Comparison of ENCODE assay signal across 23 cellular contexts in the genomic region with DNA sequence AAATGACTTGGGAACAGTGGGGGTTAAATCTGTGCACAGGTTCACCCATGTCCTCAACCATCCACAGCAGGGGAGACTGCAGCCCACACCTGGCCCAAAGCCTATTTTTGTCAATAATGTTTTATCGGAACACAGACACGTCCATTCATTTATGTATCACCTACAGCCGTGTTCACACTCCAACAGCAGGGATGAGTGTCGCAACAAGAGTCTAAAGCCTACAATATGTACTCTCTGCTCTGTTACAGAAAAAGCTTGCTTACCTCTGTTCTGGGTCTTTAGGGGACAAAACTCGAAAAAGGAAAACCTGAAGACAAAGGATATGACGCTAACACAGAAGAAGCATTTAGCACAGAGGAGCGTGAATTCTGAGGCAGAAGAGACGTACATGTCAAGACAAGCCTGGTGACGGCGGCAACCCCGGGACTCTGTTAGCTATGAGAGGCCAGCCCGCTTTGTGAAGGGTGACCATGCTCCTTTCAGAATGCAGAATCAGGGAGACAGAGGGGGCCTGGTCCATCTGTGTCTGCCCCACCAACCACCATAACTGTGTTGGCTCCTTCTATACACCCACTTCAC. TPM values are rescaled to one million over a fixed set of nuclear protein-coding genes. Genes with fewer than 3 reads are reported as not detected.
DNase-seq lines count a peak whose midpoint lies in the region; ATAC-seq and TF ChIP-seq lines count a peak whose summit lies in the region.
"Had no signal": no experiment of that assay in that cellular context is flagged by ENCODE, and none has a peak within 500 bp of the region (broad histone marks: within the 10 kb centered on the region; RNA-seq: fewer than 3 reads in every experiment).

No MANE protein-coding gene starts in this region.

- H3K9me3 Mint-ChIP-seq in activated CD8-positive, alpha-beta T cell treated with anti-CD3 and anti-CD28 coated beads for 36 hours, result peaks cover 5% of the 10 kb centered on the region
- H3K9me3 Mint-ChIP-seq in activated CD8-positive, alpha-beta T cell treated with anti-CD3 and anti-CD28 coated beads, Interleukin-2, amount 10 ng/mL, durations not matched to agents 7 days and 5 days (ENCODE audit: insufficient read depth), result peaks cover 6% of the 10 kb centered on the region
- H3K9me3 Mint-ChIP-seq: activated B cell treated with CpG ODN at 0.5 μM for 24 hours; central memory CD8-positive, alpha-beta T cell had no signal

- CTCF ChIA-PET in activated CD8-positive, alpha-beta T cell treated with anti-CD3 and anti-CD28 coated beads for 36 hours (lab: Charles Lee), result no interaction called here
- CTCF ChIA-PET in activated CD8-positive, alpha-beta T cell treated with anti-CD3 and anti-CD28 coated beads, Interleukin-2, amount 10 ng/mL, durations not matched to agents 7 days and 5 days (lab: Charles Lee), result no interaction called here

- H3K4me1 ChIP-seq in mesodermal cell (ENCODE audit: control insufficient read depth, insufficient read depth, low read length, poor library complexity, severe bottlenecking), result peaks cover 18% of the 10 kb centered on the region
- H3K4me1 ChIP-seq: psoas muscle had no signal

- peaks cover 8% of the 10 kb centered on the region for H3K9me3 ChIP-seq in mesodermal cell (ENCODE audit: control insufficient read depth, low read length)
- H3K9me3 ChIP-seq: psoas muscle had no signal

- DNase-seq in activated CD8-positive, alpha-beta T cell treated with anti-CD3 and anti-CD28 coated beads for 36 hours, result no peak
- DNase-seq in activated CD8-positive, alpha-beta T cell treated with anti-CD3 and anti-CD28 coated beads, Interleukin-2, amount 10 ng/mL, durations not matched to agents 7 days and 5 days, result no peak
- DNase-seq in brain microvascular endothelial cell, result no peak
- DNase-seq in activated T-cell treated with anti-CD3 and anti-CD28 coated beads, Interleukin-2, amount 50 U/mL, for 48 hours, result no peak
- DNase-seq in middle frontal gyrus (ENCODE audit: extremely low spot score, low spot score), result no peak
- no peak for DNase-seq in COR-L47 (lab: John Stamatoyannopoulos, UW)
- DNase-seq: activated B cell treated with CpG ODN at 0.5 μM for 24 hours; CD4-positive, CD25-positive, alpha-beta regulatory T cell; DND-41; effector memory CD4-positive, alpha-beta T cell; Kasumi-1; naive thymus-derived CD8-positive, alpha-beta T cell; psoas muscle; SHP77; stimulated activated CD4-positive, alpha-beta T cell treated with anti-CD3 and anti-CD28 coated beads, Interleukin-15, amount 100 ng/mL, for 24 hours; stimulated activated naive CD4-positive, alpha-beta T cell; T-helper 17 cell had no signal

- no peak for TF ChIP-seq CTCF in activated CD8-positive, alpha-beta T cell treated with anti-CD3 and anti-CD28 coated beads for 36 hours (IDR thresholded peaks at IDR 0.05)
- no peak for TF ChIP-seq CTCF in brain microvascular endothelial cell (IDR thresholded peaks at IDR 0.05; ENCODE audit: low read depth, low read length, missing control alignments)

- peaks cover 14% of the 10 kb centered on the region for H3K4me1 Mint-ChIP-seq in activated CD8-positive, alpha-beta T cell treated with anti-CD3 and anti-CD28 coated beads for 36 hours (ENCODE audit: low read depth)
- H3K4me1 Mint-ChIP-seq in activated CD8-positive, alpha-beta T cell treated with anti-CD3 and anti-CD28 coated beads, Interleukin-2, amount 10 ng/mL, durations not matched to agents 7 days and 5 days (ENCODE audit: low read depth), result no peaks in the 10 kb centered on the region
- H3K4me1 Mint-ChIP-seq: activated B cell treated with CpG ODN at 0.5 μM for 24 hours had no signal

- peak overlapping the region; percentile 24 for H3K27ac Mint-ChIP-seq in activated CD8-positive, alpha-beta T cell treated with anti-CD3 and anti-CD28 coated beads for 36 hours
- H3K27ac Mint-ChIP-seq in activated CD8-positive, alpha-beta T cell treated with anti-CD3 and anti-CD28 coated beads, Interleukin-2, amount 10 ng/mL, durations not matched to agents 7 days and 5 days, result no peak overlapping the region
- H3K27ac Mint-ChIP-seq: activated B cell treated with CpG ODN at 0.5 μM for 24 hours; activated T-helper 1 cell treated with anti-CD3 and anti-CD28 coated beads, Interleukin-12 subunit alpha, Interleukin-12 subunit beta, Interleukin-2, Interleukin-4 antibody, amounts not matched to agents 30 ng/mL and 10 ng/mL and 1 ng/mL, durations not matched to agents 14 hours and 24 hours and 36 hours; T-helper 17 cell had no signal

- H3K4me3 ChIP-seq in brain microvascular endothelial cell (ENCODE audit: low read depth, low read length) (no peak overlapping the region), mesodermal cell (ENCODE audit: extremely low read depth, insufficient read depth, low read length, poor library complexity, severe bottlenecking) (no peak overlapping the region)
- H3K4me3 ChIP-seq: psoas muscle had no signal

- in situ Hi-C loops in brain microvascular endothelial cell (cut with HindIII; ENCODE audit: low pct_ligation_motif_present, low sequenced_read_pairs), result no loop called here

- POLR2A ChIA-PET in activated CD8-positive, alpha-beta T cell treated with anti-CD3 and anti-CD28 coated beads for 36 hours (lab: Charles Lee), result no interaction called here
- POLR2A ChIA-PET in activated CD8-positive, alpha-beta T cell treated with anti-CD3 and anti-CD28 coated beads, Interleukin-2, amount 10 ng/mL, durations not matched to agents 7 days and 5 days (lab: Charles Lee), result no interaction called here

- H3K27me3 Mint-ChIP-seq in activated CD8-positive, alpha-beta T cell treated with anti-CD3 and anti-CD28 coated beads for 36 hours, result no peaks in the 10 kb centered on the region
- peaks cover 3% of the 10 kb centered on the region for H3K27me3 Mint-ChIP-seq in activated CD8-positive, alpha-beta T cell treated with anti-CD3 and anti-CD28 coated beads, Interleukin-2, amount 10 ng/mL, durations not matched to agents 7 days and 5 days (ENCODE audit: low read depth)
- H3K27me3 Mint-ChIP-seq: central memory CD8-positive, alpha-beta T cell; T-helper 17 cell had no signal

- no peaks in the 10 kb centered on the region for H3K27me3 ChIP-seq in brain microvascular endothelial cell (replicated peaks)

- H3K27ac ChIP-seq in brain microvascular endothelial cell (peak overlapping the region; percentile 93), mesodermal cell (ENCODE audit: low read depth, low read length, severe bottlenecking) (peak overlapping the region; percentile 2), temporal lobe (ENCODE audit: low read depth, low read length) (peak overlapping the region; percentile 50)
- H3K27ac ChIP-seq: psoas muscle had no signal

- no peak for ATAC-seq in activated CD8-positive, alpha-beta T cell treated with anti-CD3 and anti-CD28 coated beads for 36 hours
- ATAC-seq in activated CD8-positive, alpha-beta T cell treated with anti-CD3 and anti-CD28 coated beads, Interleukin-2, amount 10 ng/mL, durations not matched to agents 7 days and 5 days, result no peak
- ATAC-seq: HCT116; left lobe of liver; naive thymus-derived CD8-positive, alpha-beta T cell; psoas muscle; T-helper 17 cell had no signal

- intact Hi-C loops in activated CD8-positive, alpha-beta T cell treated with anti-CD3 and anti-CD28 coated beads for 36 hours (cut with micrococcal nuclease), result no loop called here

- peaks cover 2% of the 10 kb centered on the region for H3K36me3 Mint-ChIP-seq in activated CD8-positive, alpha-beta T cell treated with anti-CD3 and anti-CD28 coated beads for 36 hours (ENCODE audit: low read depth)
- no peaks in the 10 kb centered on the region for H3K36me3 Mint-ChIP-seq in activated CD8-positive, alpha-beta T cell treated with anti-CD3 and anti-CD28 coated beads, Interleukin-2, amount 10 ng/mL, durations not matched to agents 7 days and 5 days (ENCODE audit: low read depth)
- H3K36me3 Mint-ChIP-seq: CD4-positive, CD25-positive, alpha-beta regulatory T cell had no signal

- WGBS in mesodermal cell (ENCODE audit: insufficient coverage in 2 of 2), 2 experiments, result 96 to 97% methylated on average over 12 of the region's 12 CpGs

- H3K4me3 Mint-ChIP-seq in activated CD8-positive, alpha-beta T cell treated with anti-CD3 and anti-CD28 coated beads for 36 hours, result no peak overlapping the region
- H3K4me3 Mint-ChIP-seq in activated CD8-positive, alpha-beta T cell treated with anti-CD3 and anti-CD28 coated beads, Interleukin-2, amount 10 ng/mL, durations not matched to agents 7 days and 5 days, result no peak overlapping the region
- H3K4me3 Mint-ChIP-seq: activated B cell treated with CpG ODN at 0.5 μM for 24 hours; activated T-helper 1 cell treated with anti-CD3 and anti-CD28 coated beads, Interleukin-12 subunit alpha, Interleukin-12 subunit beta, Interleukin-2, Interleukin-4 antibody, amounts not matched to agents 30 ng/mL and 10 ng/mL and 1 ng/mL, durations not matched to agents 14 hours and 24 hours and 36 hours; CD4-positive, CD25-positive, alpha-beta regulatory T cell; central memory CD8-positive, alpha-beta T cell; naive thymus-derived CD8-positive, alpha-beta T cell; T-helper 17 cell had no signal

- H3K36me3 ChIP-seq in brain microvascular endothelial cell (replicated peaks), result peaks cover 3% of the 10 kb centered on the region
- peaks cover 17% of the 10 kb centered on the region for H3K36me3 ChIP-seq in mesodermal cell (ENCODE audit: control insufficient read depth, insufficient read depth, low read length)

RNA-seq across cellular contexts. Expression of a gene that starts 45.5 kb away (rescaled TPM):
- total RNA-seq in activated CD8-positive, alpha-beta T cell treated with anti-CD3 and anti-CD28 coated beads for 36 hours, result 10 to 100 TPM; 25.5 to 26.5 TPM
- 1 to 10 TPM; 5.3 to 6.2 TPM for total RNA-seq in activated CD8-positive, alpha-beta T cell treated with anti-CD3 and anti-CD28 coated beads, Interleukin-2, amount 10 ng/mL, durations not matched to agents 7 days and 5 days
- 22.1 TPM for polyA plus RNA-seq in mesodermal cell (2013, experiment 1 of 2)
- 20.3 TPM for polyA plus RNA-seq in mesodermal cell (2013, experiment 2 of 2)
- total RNA-seq in temporal lobe, result 52.6 TPM

Comparison
In these comparisons a context has a peak if more than half of its experiments do, and no peak if none do; other contexts are left out.
1. H3K27ac ChIP-seq: peak in every context shown above with its lines; median percentile 93 in brain microvascular endothelial cell; 50 in temporal lobe; 2 in mesodermal cell.